In genomic region chr18:77133920-77134496, GRCh38 we compare ENCODE assay signal across 9 cellular contexts. TPM values are rescaled to one million over a fixed set of nuclear protein-coding genes. Genes with fewer than 3 reads are reported as not detected.
A peak's percentile ranks its signal among the peaks of the same experiment; 100 is the strongest.
DNase-seq lines count a peak whose midpoint lies in the region; ATAC-seq and TF ChIP-seq lines count a peak whose summit lies in the region.
"Had no signal": no experiment of that assay in that cellular context is flagged by ENCODE, and none has a peak within 500 bp of the region (broad histone marks: within the 10 kb centered on the region; RNA-seq: fewer than 3 reads in every experiment).

No MANE protein-coding gene starts in this region.

- H3K27me3 Mint-ChIP-seq in Calu3 (ENCODE audit: unreplicated experiment) = no peaks in the 10 kb centered on the region
- H3K27me3 Mint-ChIP-seq in T-helper 2 cell treated with Interferon-gamma antibody and Interleukin-4, amounts not matched to agents 5 μg/mL and 100 μg/mL, for 36 hours (ENCODE audit: low read depth) = no peaks in the 10 kb centered on the region

- TF ChIP-seq CTCF in Calu3 (IDR thresholded peaks at IDR 0.05; ENCODE audit: unreplicated experiment) (no peak), thyroid gland (IDR thresholded peaks at IDR 0.05) (no peak)

- H3K9me3 Mint-ChIP-seq in Calu3 (ENCODE audit: low read depth, unreplicated experiment) = no peaks in the 10 kb centered on the region
- H3K9me3 Mint-ChIP-seq in T-helper 2 cell treated with Interferon-gamma antibody and Interleukin-4, amounts not matched to agents 5 μg/mL and 100 μg/mL, for 36 hours = no peaks in the 10 kb centered on the region

- peak; percentile 25 for ATAC-seq in HG03196 (IDR thresholded peaks at IDR 0.05; ENCODE audit: unreplicated experiment)
- ATAC-seq in right cardiac atrium = peak; percentile 33 to 34

- H3K27me3 ChIP-seq in right cardiac atrium (ENCODE audit: control insufficient read depth, insufficient read depth) = no peaks in the 10 kb centered on the region
- H3K27me3 ChIP-seq in thyroid gland = no peaks in the 10 kb centered on the region
- H3K27me3 ChIP-seq: right lobe of liver had no signal

- no peak for TF ChIP-seq POLR2A in thyroid gland (IDR thresholded peaks at IDR 0.05)

- H3K4me3 ChIP-seq in right cardiac atrium (ENCODE audit: low read length) = no peak overlapping the region
- H3K4me3 ChIP-seq in thyroid gland (replicated peaks in 1 of 3) = no peak overlapping the region

- H3K4me1 Mint-ChIP-seq in Calu3 (ENCODE audit: low read depth, unreplicated experiment) = peaks cover 17% of the 10 kb centered on the region
- peaks cover 39% of the 10 kb centered on the region for H3K4me1 Mint-ChIP-seq in T-helper 2 cell treated with Interferon-gamma antibody and Interleukin-4, amounts not matched to agents 5 μg/mL and 100 μg/mL, for 36 hours (ENCODE audit: low read depth)

- 43% methylated on average over 9 of the region's 9 CpGs for WGBS in right cardiac atrium
- 75 to 77% methylated on average over 9 of the region's 9 CpGs for WGBS in thyroid gland, 2 donors

- CTCF ChIA-PET in Calu3 (lab: Charles Lee) = interaction anchor here (1.3 to 4.1 kb wide), 4 partner anchors 19 to 79 kb away, joined by 3 to 36 read pairs (median 19); no protein-coding TSS in a partner anchor

- intact Hi-C loops in Calu3 (cut with micrococcal nuclease; ENCODE audit: unreplicated experiment) = no loop called here
- intact Hi-C loops in right cardiac atrium (cut with DNase I) = loop anchor here in 2 of 4 donors (5.0 to 10.0 kb wide), 2 partner anchors 67 to 71 kb away; no protein-coding TSS in a partner anchor
- intact Hi-C loops in thyroid gland (cut with DNase I) = loop anchor here (10.0 kb wide), 1 partner anchor 59 kb away; no protein-coding TSS in a partner anchor

- no TSS peak for BruUV-seq in Calu3 (replicated peaks; lab: Mats Ljungman, UMichigan)

- no peak overlapping the region for H3K27ac Mint-ChIP-seq in Calu3 (ENCODE audit: unreplicated experiment)
- peak overlapping the region; percentile 96 for H3K27ac Mint-ChIP-seq in T-helper 2 cell treated with Interferon-gamma antibody and Interleukin-4, amounts not matched to agents 5 μg/mL and 100 μg/mL, for 36 hours

- H3K36me3 ChIP-seq in thyroid gland = no peaks in the 10 kb centered on the region
- H3K36me3 ChIP-seq: right lobe of liver had no signal

- H3K4me3 Mint-ChIP-seq in Calu3 (ENCODE audit: low read depth, unreplicated experiment) = peak overlapping the region; percentile 16
- peak overlapping the region; percentile 86 for H3K4me3 Mint-ChIP-seq in T-helper 2 cell treated with Interferon-gamma antibody and Interleukin-4, amounts not matched to agents 5 μg/mL and 100 μg/mL, for 36 hours

- H3K27ac ChIP-seq in right cardiac atrium (ENCODE audit: low read length) = no peak overlapping the region
- peak overlapping the region in 2 of 3 donors; percentile 99 for H3K27ac ChIP-seq in thyroid gland

- H3K4me1 ChIP-seq in right cardiac atrium (ENCODE audit: control insufficient read depth, insufficient read depth, low read length) (peaks cover 3% of the 10 kb centered on the region), thyroid gland (peaks cover 24 to 48% of the 10 kb centered on the region in 2 donors)

- H3K9me3 ChIP-seq in right cardiac atrium (ENCODE audit: control insufficient read depth, low read length) (no peaks in the 10 kb centered on the region), thyroid gland (no peaks in the 10 kb centered on the region)
- H3K9me3 ChIP-seq: right lobe of liver had no signal

- DNase-seq in Calu3 (peak; percentile 43), right cardiac atrium (peak; percentile 42 to 84 (median 77)), thyroid gland (peak; percentile 29 to 36), superior temporal gyrus (ENCODE audit: extremely low spot score) (no peak), germinal center (ENCODE audit: low spot score) (no peak), islet precursor cell (no peak)
- DNase-seq in T-helper 2 cell treated with Interferon-gamma antibody and Interleukin-4, amounts not matched to agents 5 μg/mL and 100 μg/mL, for 36 hours (ENCODE audit: low spot score) = no peak

- peaks cover 52% of the 10 kb centered on the region for H3K36me3 Mint-ChIP-seq in Calu3 (ENCODE audit: insufficient read depth, unreplicated experiment)
- peaks cover 20% of the 10 kb centered on the region for H3K36me3 Mint-ChIP-seq in T-helper 2 cell treated with Interferon-gamma antibody and Interleukin-4, amounts not matched to agents 5 μg/mL and 100 μg/mL, for 36 hours (ENCODE audit: low read depth)

RNA-seq across cellular contexts. Expression of gene MBP, which starts 1.4 kb away (rescaled TPM):
- total RNA-seq in Calu3 (2022) (221 and 257 TPM in 2 replicates), right cardiac atrium (10 to 100 TPM; 14.6 to 26.4 (median 19.6) TPM), thyroid gland (10 to 100 TPM; 44.0 to 68.0 (median 60.2) TPM)
- 10.5 TPM for polyA plus RNA-seq in right cardiac atrium

Comparison
In these comparisons a context has a peak if more than half of its experiments do, and no peak if none do; other contexts are left out.
1. DNase-seq: peak in Calu3 (single experiment), right cardiac atrium (3 of 3) and thyroid gland (2 of 2); none in T-helper 2 cell treated with Interferon-gamma antibody and Interleukin-4, amounts not matched to agents 5 μg/mL and 100 μg/mL, for 36 hours (single experiment), superior temporal gyrus (single experiment), germinal center (single experiment) and islet precursor cell (single experiment).